In genomic region chr12:65532162-65532561, GRCh38 we compare ENCODE assay signal across 11 cellular contexts.
DNase-seq lines count a peak whose midpoint lies in the region; ATAC-seq and TF ChIP-seq lines count a peak whose summit lies in the region.
"Had no signal": no experiment of that assay in that cellular context is flagged by ENCODE, and none has a peak within 500 bp of the region (broad histone marks: within the 10 kb centered on the region; RNA-seq: fewer than 3 reads in every experiment).

No MANE protein-coding gene starts in this region.

- no peak overlapping the region for H3K4me3 ChIP-seq in GM23338
- H3K4me3 ChIP-seq in foreskin fibroblast (ENCODE audit: low read depth in 1 of 2, low read length in 2 of 2): no peak overlapping the region
- H3K4me3 ChIP-seq in smooth muscle cell: no peak overlapping the region
- no peak overlapping the region for H3K4me3 ChIP-seq in vagina
- no peak overlapping the region for H3K4me3 ChIP-seq in transverse colon

- H3K4me1 ChIP-seq in GM23338 (ENCODE audit: insufficient read depth) (peaks cover 7% of the 10 kb centered on the region), smooth muscle cell (ENCODE audit: low read depth) (peaks cover 30% of the 10 kb centered on the region), vagina (peaks cover 14% of the 10 kb centered on the region), transverse colon (no peaks in the 10 kb centered on the region)

- in situ Hi-C loops in transverse colon (cut with MboI; ENCODE audit: low pct_ligation_motif_present in 1 of 4, low pct_unique_long_range_greater_than_20kb in 1 of 4, low sequenced_read_pairs in 3 of 4): no loop called here

- H3K36me3 ChIP-seq in GM23338 (ENCODE audit: insufficient read depth): no peaks in the 10 kb centered on the region
- no peaks in the 10 kb centered on the region for H3K36me3 ChIP-seq in smooth muscle cell (ENCODE audit: low read depth)
- H3K36me3 ChIP-seq in vagina: no peaks in the 10 kb centered on the region
- H3K36me3 ChIP-seq in transverse colon: no peaks in the 10 kb centered on the region

- DNase-seq in GM23338 (ENCODE audit: low spot score): no peak
- DNase-seq in amniotic epithelial cell (ENCODE audit: low read depth): peak; percentile 63
- DNase-seq in foreskin fibroblast: peak; percentile 76 to 88
- DNase-seq in smooth muscle cell (lab: John Stamatoyannopoulos, UW; ENCODE audit: unreplicated experiment): no peak
- DNase-seq in vagina (ENCODE audit: extremely low spot score in 2 of 2): no peak
- no peak for DNase-seq in NCI-H510A treated with DMSO at 0.1 percent for 48 hours (lab: John Stamatoyannopoulos, UW)
- no peak for DNase-seq in transverse colon
- DNase-seq: activated CD4-positive, alpha-beta T cell treated with anti-CD3 and anti-CD28 coated beads, Interleukin-2, amount 10 ng/mL, durations not matched to agents 24 days and 14 days; COR-L47; effector CD8-positive, alpha-beta T cell had no signal

- WGBS in smooth muscle cell (ENCODE audit: low lambda C conversion rate): 50% methylated on average over 2 of the region's 2 CpGs
- 85 to 95% methylated on average over 2 of the region's 2 CpGs for WGBS in transverse colon (ENCODE audit: low coverage in 1 of 2), 2 donors

- no peaks in the 10 kb centered on the region for H4K20me1 ChIP-seq in GM23338 (replicated peaks; ENCODE audit: insufficient read depth)
- no peaks in the 10 kb centered on the region for H4K20me1 ChIP-seq in smooth muscle cell (ENCODE audit: low read depth)

- H3K27ac ChIP-seq in GM23338 (ENCODE audit: low read depth) (no peak overlapping the region), smooth muscle cell (ENCODE audit: low read depth) (peak overlapping the region; percentile 97), vagina (no peak overlapping the region), transverse colon (no peak overlapping the region)

- H2AFZ ChIP-seq in GM23338: peak overlapping the region; percentile 49
- no peak overlapping the region for H2AFZ ChIP-seq in smooth muscle cell (ENCODE audit: low read depth)

- H3F3A ChIP-seq in GM23338 (replicated peaks; ENCODE audit: low read depth) (no peaks in the 10 kb centered on the region), smooth muscle cell (ENCODE audit: low read depth) (peaks cover 29% of the 10 kb centered on the region)

- TF ChIP-seq CTCF in GM23338 (conservative IDR thresholded peaks at IDR 0.05; ENCODE audit: low read depth in 2 of 2): no peak
- no peak for TF ChIP-seq CTCF in foreskin fibroblast (IDR thresholded peaks at IDR 0.05; ENCODE audit: low read depth, low read length)
- no peak for TF ChIP-seq CTCF in smooth muscle cell (IDR thresholded peaks at IDR 0.05; ENCODE audit: borderline replicate concordance, insufficient read depth, poor library complexity, severe bottlenecking)
- no peak for TF ChIP-seq CTCF in vagina (IDR thresholded peaks at IDR 0.05)
- TF ChIP-seq CTCF in transverse colon (IDR thresholded peaks at IDR 0.05): no peak

- H3K4me1 Mint-ChIP-seq in GM23338: peaks cover 16% of the 10 kb centered on the region

- H3K9me3 ChIP-seq in smooth muscle cell (replicated peaks; ENCODE audit: low read depth) (no peaks in the 10 kb centered on the region), vagina (no peaks in the 10 kb centered on the region), transverse colon (no peaks in the 10 kb centered on the region)

- H3K4me2 ChIP-seq in GM23338 (no peak overlapping the region), smooth muscle cell (peak overlapping the region; percentile 53)

- H3K79me2 ChIP-seq in GM23338 (replicated peaks; ENCODE audit: insufficient read depth): no peaks in the 10 kb centered on the region
- no peaks in the 10 kb centered on the region for H3K79me2 ChIP-seq in smooth muscle cell (ENCODE audit: low read depth)

- peaks cover 8% of the 10 kb centered on the region for H3K27me3 Mint-ChIP-seq in GM23338 (ENCODE audit: insufficient read depth, low read depth, poor library complexity)
- H3K27me3 Mint-ChIP-seq: activated CD4-positive, alpha-beta T cell treated with anti-CD3 and anti-CD28 coated beads, Interleukin-2, amount 10 ng/mL, durations not matched to agents 24 days and 14 days had no signal

- H3K27ac Mint-ChIP-seq in GM23338: no peak overlapping the region
- H3K27ac Mint-ChIP-seq: activated CD4-positive, alpha-beta T cell treated with anti-CD3 and anti-CD28 coated beads, Interleukin-2, amount 10 ng/mL, durations not matched to agents 24 days and 14 days; T-helper 1 cell treated with Interleukin-12 subunit alpha and Interleukin-12 subunit beta and Interleukin-4 antibody, amounts not matched to agents 30 μg/mL and 1 μg/mL, for 36 hours had no signal

- no peaks in the 10 kb centered on the region for H3K9me3 Mint-ChIP-seq in GM23338
- H3K9me3 Mint-ChIP-seq: activated CD4-positive, alpha-beta T cell treated with anti-CD3 and anti-CD28 coated beads, Interleukin-2, amount 10 ng/mL, durations not matched to agents 24 days and 14 days; T-helper 1 cell treated with Interleukin-12 subunit alpha and Interleukin-12 subunit beta and Interleukin-4 antibody, amounts not matched to agents 30 μg/mL and 1 μg/mL, for 36 hours had no signal

- no peak for ATAC-seq in GM23338

- peaks cover 4% of the 10 kb centered on the region; the same call in 1 of the 2 replicates for H3K9me2 ChIP-seq in GM23338 (ENCODE audit: insufficient read depth)

- TF ChIP-seq EP300 in transverse colon (IDR thresholded peaks at IDR 0.05; ENCODE audit: low read depth): no peak

- TF ChIP-seq POLR2A in vagina (IDR thresholded peaks at IDR 0.05) (no peak), transverse colon (IDR thresholded peaks at IDR 0.05) (no peak)

- no peaks in the 10 kb centered on the region for H3K27me3 ChIP-seq in GM23338 (ENCODE audit: insufficient read depth)
- H3K27me3 ChIP-seq in smooth muscle cell (ENCODE audit: low read depth): no peaks in the 10 kb centered on the region
- no peaks in the 10 kb centered on the region for H3K27me3 ChIP-seq in vagina
- H3K27me3 ChIP-seq in transverse colon: no peaks in the 10 kb centered on the region

- no peaks in the 10 kb centered on the region for H3K36me3 Mint-ChIP-seq in GM23338 (ENCODE audit: low read depth)

- H3K9ac ChIP-seq in smooth muscle cell (ENCODE audit: low read depth): peak overlapping the region; percentile 50

- no peak overlapping the region for H3K4me3 Mint-ChIP-seq in GM23338
- H3K4me3 Mint-ChIP-seq: activated CD4-positive, alpha-beta T cell treated with anti-CD3 and anti-CD28 coated beads, Interleukin-2, amount 10 ng/mL, durations not matched to agents 24 days and 14 days; T-helper 1 cell treated with Interleukin-12 subunit alpha and Interleukin-12 subunit beta and Interleukin-4 antibody, amounts not matched to agents 30 μg/mL and 1 μg/mL, for 36 hours had no signal

- intact Hi-C loops in vagina (cut with DNase I): no loop called here
- intact Hi-C loops in transverse colon (cut with DNase I; ENCODE audit: low total_unique reads): no loop called here

TF ChIP-seq in GM23338, 12 proteins besides CTCF, POLR2A, EP300 and RAD21 (continues in another document):
- TF ChIP-seq STAT1 (IDR thresholded peaks at IDR 0.05; ENCODE audit: unreplicated experiment) (no peak), JUNB (IDR thresholded peaks at IDR 0.05; ENCODE audit: unreplicated experiment) (no peak), EZH2 (IDR thresholded peaks at IDR 0.05; ENCODE audit: low read depth, unreplicated experiment) (no peak), ETS1 (IDR thresholded peaks at IDR 0.05) (no peak), EZH2phosphoT487 (IDR thresholded peaks at IDR 0.05; ENCODE audit: unreplicated experiment) (no peak)

Comparison
In these comparisons a context has a peak if more than half of its experiments do, and no peak if none do; other contexts are left out.
1. DNase-seq: peak in amniotic epithelial cell (single experiment) and foreskin fibroblast (2 of 2); none in GM23338 (single experiment), smooth muscle cell (single experiment), vagina (0 of 2), NCI-H510A treated with DMSO at 0.1 percent for 48 hours (single experiment) and transverse colon (single experiment).